In genomic region chr18:73613706-73614340, GRCh38 we compare ENCODE assay signal across 21 cellular contexts.
"Had no signal": no experiment of that assay in that cellular context is flagged by ENCODE, and none has a peak within 500 bp of the region (broad histone marks: within the 10 kb centered on the region; RNA-seq: fewer than 3 reads in every experiment).

No MANE protein-coding gene starts in this region.

- FAIRE-seq: frontal cortex, islet of Langerhans, TTC549 had no signal

- H3K36me3 Mint-ChIP-seq: activated CD8-positive, alpha-beta memory T cell treated with anti-CD3 and anti-CD28 coated beads, Interleukin-2, amount 10 ng/mL, durations not matched to agents 7 days and 5 days; activated naive CD4-positive, alpha-beta T cell treated with anti-CD3 and anti-CD28 coated beads, Interleukin-2, amount 50 U/mL, for 72 hours; memory B cell; stimulated activated naive B cell treated with anti-CD40 and anti-IgM and Interleukin-4, amounts not matched to agents 10 μg/mL and 1 μg/mL and 100 μg/mL, for 72 hours had no signal

- H3K4me3 ChIP-seq: coronary artery, heart left ventricle, left lung had no signal

- H3K4me1 ChIP-seq: heart left ventricle, left lung had no signal

- H3K27me3 Mint-ChIP-seq: activated CD8-positive, alpha-beta memory T cell treated with anti-CD3 and anti-CD28 coated beads, Interleukin-2, amount 10 ng/mL, durations not matched to agents 7 days and 5 days; activated T-cell treated with anti-CD3 and anti-CD28 coated beads, Interleukin-2, amount 50 U/mL, for 24 hours; memory B cell had no signal

- H3K9me3 Mint-ChIP-seq: activated T-cell treated with anti-CD3 and anti-CD28 coated beads, Interleukin-2, amount 50 U/mL, for 24 hours; stimulated activated naive B cell treated with anti-CD40 and anti-IgM and Interleukin-4, amounts not matched to agents 10 μg/mL and 1 μg/mL and 100 μg/mL, for 72 hours had no signal

- ATAC-seq: activated CD4-positive, CD25-positive, alpha-beta regulatory T cell treated with anti-CD3 and anti-CD28 coated beads, Interleukin-2, amount 50 U/mL, for 24 hours; activated CD8-positive, alpha-beta memory T cell treated with anti-CD3 and anti-CD28 coated beads, Interleukin-2, amount 10 ng/mL, durations not matched to agents 7 days and 5 days; activated naive CD4-positive, alpha-beta T cell treated with anti-CD3 and anti-CD28 coated beads, Interleukin-2, amount 50 U/mL, for 72 hours; heart left ventricle; left lung; natural killer cell; right cardiac atrium; stimulated activated naive B cell treated with anti-CD40 and anti-IgM and Interleukin-4, amounts not matched to agents 10 μg/mL and 1 μg/mL and 100 μg/mL, for 72 hours had no signal

- H3K27me3 ChIP-seq: heart left ventricle, left lung had no signal

- H3K4me3 Mint-ChIP-seq: activated CD8-positive, alpha-beta memory T cell treated with anti-CD3 and anti-CD28 coated beads, Interleukin-2, amount 10 ng/mL, durations not matched to agents 7 days and 5 days; activated T-cell treated with anti-CD3 and anti-CD28 coated beads, Interleukin-2, amount 50 U/mL, for 24 hours; memory B cell; natural killer cell; stimulated activated naive B cell treated with anti-CD40 and anti-IgM and Interleukin-4, amounts not matched to agents 10 μg/mL and 1 μg/mL and 100 μg/mL, for 72 hours had no signal

- H3K27ac ChIP-seq: coronary artery, heart left ventricle, left lung had no signal

- DNase-seq: activated CD8-positive, alpha-beta memory T cell treated with anti-CD3 and anti-CD28 coated beads, Interleukin-2, amount 10 ng/mL, durations not matched to agents 7 days and 5 days; activated effector memory CD4-positive, alpha-beta T cell treated with Interleukin-2 at 50 U/mL for 16 hours; activated T-cell treated with anti-CD3 and anti-CD28 coated beads, Interleukin-2, amount 50 U/mL, for 24 hours; anterior cingulate cortex; effector CD8-positive, alpha-beta T cell; heart left ventricle; left lung; natural killer cell; right cardiac atrium; stimulated activated CD4-positive, alpha-beta T cell treated with anti-CD3 and anti-CD28 coated beads, Interleukin-2, amount 100 ng/mL, for 24 hours; stimulated activated naive B cell treated with anti-CD40 and anti-IgM and Interleukin-4, amounts not matched to agents 10 μg/mL and 1 μg/mL and 100 μg/mL, for 72 hours; substantia nigra; T-helper 2 cell; trophoblast cell had no signal

- H3K4me1 Mint-ChIP-seq: activated CD8-positive, alpha-beta memory T cell treated with anti-CD3 and anti-CD28 coated beads, Interleukin-2, amount 10 ng/mL, durations not matched to agents 7 days and 5 days; memory B cell; natural killer cell; stimulated activated naive B cell treated with anti-CD40 and anti-IgM and Interleukin-4, amounts not matched to agents 10 μg/mL and 1 μg/mL and 100 μg/mL, for 72 hours had no signal

- H3K9me3 ChIP-seq: heart left ventricle, left lung had no signal

- H3K36me3 ChIP-seq: heart left ventricle, left lung had no signal

- H3K27ac Mint-ChIP-seq: activated CD8-positive, alpha-beta memory T cell treated with anti-CD3 and anti-CD28 coated beads, Interleukin-2, amount 10 ng/mL, durations not matched to agents 7 days and 5 days; activated naive CD4-positive, alpha-beta T cell treated with anti-CD3 and anti-CD28 coated beads, Interleukin-2, amount 50 U/mL, for 72 hours; activated T-cell treated with anti-CD3 and anti-CD28 coated beads, Interleukin-2, amount 50 U/mL, for 24 hours; memory B cell; natural killer cell; stimulated activated naive B cell treated with anti-CD40 and anti-IgM and Interleukin-4, amounts not matched to agents 10 μg/mL and 1 μg/mL and 100 μg/mL, for 72 hours had no signal
